In genomic region chr5:119389288-119390065, GRCh38 we compare ENCODE assay signal across 8 cellular contexts. TPM values are rescaled to one million over a fixed set of nuclear protein-coding genes. Genes with fewer than 3 reads are reported as not detected.
A peak's percentile ranks its signal among the peaks of the same experiment; 100 is the strongest.
DNase-seq lines count a peak whose midpoint lies in the region; ATAC-seq and TF ChIP-seq lines count a peak whose summit lies in the region.

No MANE protein-coding gene starts in this region.

- TF ChIP-seq CTCF in left ventricle myocardium inferior (IDR thresholded peaks at IDR 0.05; ENCODE audit: borderline replicate concordance) (no peak), neural progenitor cell (IDR thresholded peaks at IDR 0.05) (no peak), tibial nerve (IDR thresholded peaks at IDR 0.05) (no peak)

- H3K4me1 ChIP-seq in left ventricle myocardium inferior (peaks cover 51% of the 10 kb centered on the region), neural progenitor cell (no peaks in the 10 kb centered on the region), tibial nerve (peaks cover 0 to 34% (median 5%) of the 10 kb centered on the region in 4 donors)

- ATAC-seq in left ventricle myocardium superior = peak; percentile 22

- TF ChIP-seq POLR2A in tibial nerve (IDR thresholded peaks at IDR 0.05) = no peak

- DNase-seq in left ventricle myocardium superior = no peak
- DNase-seq in left ventricle myocardium inferior = no peak
- no peak for DNase-seq in activated naive CD8-positive, alpha-beta T cell treated with anti-CD3 and anti-CD28 coated beads for 36 hours
- peak; percentile 28 for DNase-seq in mucosa of gallbladder (ENCODE audit: low spot score)
- no peak for DNase-seq in COR-L47 (lab: John Stamatoyannopoulos, UW)
- DNase-seq in neural progenitor cell (ENCODE audit: low spot score) = no peak
- no peak for DNase-seq in stimulated activated CD4-positive, alpha-beta T cell treated with anti-CD3 and anti-CD28 coated beads, Interleukin-4, amount 100 ng/mL, for 24 hours
- DNase-seq in tibial nerve (ENCODE audit: low spot score in 2 of 2) = no peak

- no peaks in the 10 kb centered on the region for H3F3A ChIP-seq in neural progenitor cell (ENCODE audit: low read depth)

- H3K9ac ChIP-seq in neural progenitor cell = no peak overlapping the region

- H2AFZ ChIP-seq in neural progenitor cell (replicated peaks) = no peak overlapping the region

- peaks cover 78% of the 10 kb centered on the region for H3K4me1 Mint-ChIP-seq in activated naive CD8-positive, alpha-beta T cell treated with anti-CD3 and anti-CD28 coated beads for 36 hours
- H3K4me1 Mint-ChIP-seq in neural progenitor cell = peaks cover 15% of the 10 kb centered on the region

- no peaks in the 10 kb centered on the region for H3K9me3 Mint-ChIP-seq in activated naive CD8-positive, alpha-beta T cell treated with anti-CD3 and anti-CD28 coated beads for 36 hours
- no peaks in the 10 kb centered on the region for H3K9me3 Mint-ChIP-seq in neural progenitor cell

- no peak overlapping the region for H3K4me3 ChIP-seq in left ventricle myocardium inferior
- no peak overlapping the region for H3K4me3 ChIP-seq in neural progenitor cell
- H3K4me3 ChIP-seq in tibial nerve = no peak overlapping the region

- H3K36me3 ChIP-seq in left ventricle myocardium inferior (peaks cover 8% of the 10 kb centered on the region), neural progenitor cell (no peaks in the 10 kb centered on the region), tibial nerve (no peaks in the 10 kb centered on the region)

- intact Hi-C loops in left ventricle myocardium superior (cut with micrococcal nuclease) = no loop called here
- intact Hi-C loops in left ventricle myocardium inferior (cut with micrococcal nuclease) = no loop called here

- no peak overlapping the region for H3K27ac ChIP-seq in left ventricle myocardium inferior (replicated peaks)
- H3K27ac ChIP-seq in neural progenitor cell = no peak overlapping the region
- peak overlapping the region in 1 of 4 donors; percentile 58 for H3K27ac ChIP-seq in tibial nerve

- H3K9me3 ChIP-seq in left ventricle myocardium inferior (replicated peaks) (no peaks in the 10 kb centered on the region), neural progenitor cell (ENCODE audit: low read depth) (no peaks in the 10 kb centered on the region), tibial nerve (no peaks in the 10 kb centered on the region)

- H3K27me3 Mint-ChIP-seq in activated naive CD8-positive, alpha-beta T cell treated with anti-CD3 and anti-CD28 coated beads for 36 hours = no peaks in the 10 kb centered on the region
- H3K27me3 Mint-ChIP-seq in neural progenitor cell (ENCODE audit: insufficient read depth, low read depth) = no peaks in the 10 kb centered on the region

- H3K36me3 Mint-ChIP-seq in activated naive CD8-positive, alpha-beta T cell treated with anti-CD3 and anti-CD28 coated beads for 36 hours = peaks cover 75% of the 10 kb centered on the region
- peaks cover 8% of the 10 kb centered on the region for H3K36me3 Mint-ChIP-seq in neural progenitor cell

- H3K27me3 ChIP-seq in left ventricle myocardium inferior (ENCODE audit: low read depth) = no peaks in the 10 kb centered on the region
- H3K27me3 ChIP-seq in neural progenitor cell = no peaks in the 10 kb centered on the region
- H3K27me3 ChIP-seq in tibial nerve = no peaks in the 10 kb centered on the region

- no peaks in the 10 kb centered on the region for H4K20me1 ChIP-seq in neural progenitor cell (ENCODE audit: low read depth)

- peak overlapping the region; percentile 90 for H3K27ac Mint-ChIP-seq in activated naive CD8-positive, alpha-beta T cell treated with anti-CD3 and anti-CD28 coated beads for 36 hours
- H3K27ac Mint-ChIP-seq in neural progenitor cell = no peak overlapping the region

- H3K79me2 ChIP-seq in neural progenitor cell (ENCODE audit: low read depth) = no peaks in the 10 kb centered on the region

- TF ChIP-seq EP300 in tibial nerve (IDR thresholded peaks at IDR 0.05) = no peak

- no peak overlapping the region for H3K4me2 ChIP-seq in neural progenitor cell

- WGBS in tibial nerve, 2 donors = 59 to 63% methylated on average over 3 of the region's 3 CpGs

- peak overlapping the region; percentile 26 for H3K4me3 Mint-ChIP-seq in activated naive CD8-positive, alpha-beta T cell treated with anti-CD3 and anti-CD28 coated beads for 36 hours
- no peak overlapping the region for H3K4me3 Mint-ChIP-seq in neural progenitor cell

RNA-seq across cellular contexts. Expression of gene TNFAIP8, which starts 33.7 kb away (rescaled TPM):
- 16.3 TPM for total RNA-seq in left ventricle myocardium superior
- total RNA-seq in left ventricle myocardium inferior = 3.2 TPM
- 100 to 1,000 TPM; 176 to 178 TPM for total RNA-seq in activated naive CD8-positive, alpha-beta T cell treated with anti-CD3 and anti-CD28 coated beads for 36 hours
- 17.1 TPM for total RNA-seq in mucosa of gallbladder
- total RNA-seq in neural progenitor cell (ENCODE audit: low replicate concordance) = 35.6 and 40.6 TPM in 2 replicates
- 10 to 100 TPM; 15.3 to 19.4 (median 17.8) TPM for total RNA-seq in tibial nerve
